In genomic region chr10:46780164-46780563, GRCh38 we compare ENCODE assay signal across 8 cellular contexts.
DNase-seq lines count a peak whose midpoint lies in the region; ATAC-seq and TF ChIP-seq lines count a peak whose summit lies in the region.
"Not testable (repeated sequence)": the region's sequence is repeated elsewhere in the genome, so short reads cannot be mapped to it uniquely, and the experiment has no call there.

No MANE protein-coding gene starts in this region.

- peaks cover 22% of the 10 kb centered on the region for H3F3A ChIP-seq in GM23248 (ENCODE audit: insufficient read depth)

- not testable (repeated sequence) for H3K27me3 ChIP-seq in ACC112 (ENCODE audit: insufficient read depth, low read length); GM23248 (replicated peaks; ENCODE audit: insufficient read depth); SJSA1 (replicated peaks); left lung

- not testable (repeated sequence) for H3K4me3 ChIP-seq in ACC112 (ENCODE audit: low read depth, low read length); SJSA1; astrocyte of the spinal cord (ENCODE audit: low read depth, low read length); fibroblast of the aortic adventitia (ENCODE audit: low read depth, low read length); left lung
- peak overlapping the region; percentile 25 for H3K4me3 ChIP-seq in GM23248

- DNase-seq in GM23248 (peak; percentile 80), SJSA1 (ENCODE audit: low read depth in 1 of 2, low spot score in 2 of 2) (peak in 1 of 2 experiments; percentile 73), astrocyte of the spinal cord (ENCODE audit: low read depth, low spot score) (peak; percentile 16), epithelial cell of prostate (ENCODE audit: low read depth, low spot score) (peak; percentile 27), fibroblast of the aortic adventitia (ENCODE audit: low read depth) (peak; percentile 75)
- DNase-seq in left lung; sciatic nerve (ENCODE audit: low spot score): not testable (repeated sequence)

- peak overlapping the region; percentile 70 for H3K9ac ChIP-seq in GM23248

- H3K4me1 ChIP-seq in ACC112 (ENCODE audit: control insufficient read depth, insufficient read depth, low read length, unreplicated experiment): peaks cover 11% of the 10 kb centered on the region
- peaks cover 30% of the 10 kb centered on the region for H3K4me1 ChIP-seq in GM23248 (ENCODE audit: insufficient read depth)
- peaks cover 20% of the 10 kb centered on the region for H3K4me1 ChIP-seq in SJSA1 (replicated peaks)
- H3K4me1 ChIP-seq in left lung: not testable (repeated sequence)

- not testable (repeated sequence) for H3K9me3 ChIP-seq in GM23248 (ENCODE audit: low read depth); SJSA1 (replicated peaks); left lung

- not testable (repeated sequence) for H4K20me1 ChIP-seq in GM23248 (ENCODE audit: insufficient read depth)

- H2AFZ ChIP-seq in ACC112 (ENCODE audit: low read length, unreplicated experiment); GM23248: not testable (repeated sequence)

- H3K79me2 ChIP-seq in ACC112 (ENCODE audit: control insufficient read depth, insufficient read depth, low read length, unreplicated experiment); GM23248 (ENCODE audit: insufficient read depth): not testable (repeated sequence)

- WGBS in GM23248 (ENCODE audit: low coverage in 1 of 2, low lambda C conversion rate in 2 of 2, missing lambda C conversion rate in 2 of 2), 2 experiments: 0% methylated on average over 1 of the region's 1 CpG

- TF ChIP-seq CTCF in astrocyte of the spinal cord (IDR thresholded peaks at IDR 0.05; ENCODE audit: low read depth, low read length); fibroblast of the aortic adventitia (IDR thresholded peaks at IDR 0.05; ENCODE audit: insufficient read depth, low read length); left lung (IDR thresholded peaks at IDR 0.05): not testable (repeated sequence)

- H3K27ac ChIP-seq in ACC112 (ENCODE audit: low read depth, low read length) (peak overlapping the region; percentile 87), GM23248 (peak overlapping the region; percentile 89), SJSA1 (peak overlapping the region; percentile 86), epithelial cell of prostate (peak overlapping the region; percentile 46)
- H3K27ac ChIP-seq in left lung: not testable (repeated sequence)

- not testable (repeated sequence) for H3K36me3 ChIP-seq in ACC112 (ENCODE audit: insufficient read depth, low read length); GM23248 (ENCODE audit: low read depth); SJSA1; left lung

- not testable (repeated sequence) for H3K9me2 ChIP-seq in GM23248 (ENCODE audit: insufficient read depth)

- intact Hi-C loops in left lung (cut with DNase I); sciatic nerve (cut with DNase I): not testable (repeated sequence)

- ATAC-seq in left lung (peak; percentile 52), sciatic nerve (peak; percentile 35)

- in situ Hi-C loops in GM23248 (cut with MboI); astrocyte of the spinal cord (cut with HindIII; ENCODE audit: low sequenced_read_pairs): not testable (repeated sequence)

- peak overlapping the region; percentile 88 for H3K4me2 ChIP-seq in GM23248 (ENCODE audit: unreplicated experiment)
